Comparison of ENCODE assay signal across 6 cellular contexts in genomic region chr9:3989915-3990314, GRCh38.
"Had no signal": no experiment of that assay in that cellular context is flagged by ENCODE, and none has a peak within 500 bp of the region (broad histone marks: within the 10 kb centered on the region; RNA-seq: fewer than 3 reads in every experiment).

No MANE protein-coding gene starts in this region.

- DNase-seq: H7, HFFc6 had no signal

- H3K9me3 ChIP-seq: HAP-1 had no signal

- H3K36me3 ChIP-seq: HAP-1 had no signal

- H3K4me3 ChIP-seq: GM23338, HAP-1 had no signal

- H3K4me2 ChIP-seq: GM23338 had no signal

- FAIRE-seq: H1, HepG2 had no signal

- H2AFZ ChIP-seq: GM23338 had no signal
